In the genomic region with DNA sequence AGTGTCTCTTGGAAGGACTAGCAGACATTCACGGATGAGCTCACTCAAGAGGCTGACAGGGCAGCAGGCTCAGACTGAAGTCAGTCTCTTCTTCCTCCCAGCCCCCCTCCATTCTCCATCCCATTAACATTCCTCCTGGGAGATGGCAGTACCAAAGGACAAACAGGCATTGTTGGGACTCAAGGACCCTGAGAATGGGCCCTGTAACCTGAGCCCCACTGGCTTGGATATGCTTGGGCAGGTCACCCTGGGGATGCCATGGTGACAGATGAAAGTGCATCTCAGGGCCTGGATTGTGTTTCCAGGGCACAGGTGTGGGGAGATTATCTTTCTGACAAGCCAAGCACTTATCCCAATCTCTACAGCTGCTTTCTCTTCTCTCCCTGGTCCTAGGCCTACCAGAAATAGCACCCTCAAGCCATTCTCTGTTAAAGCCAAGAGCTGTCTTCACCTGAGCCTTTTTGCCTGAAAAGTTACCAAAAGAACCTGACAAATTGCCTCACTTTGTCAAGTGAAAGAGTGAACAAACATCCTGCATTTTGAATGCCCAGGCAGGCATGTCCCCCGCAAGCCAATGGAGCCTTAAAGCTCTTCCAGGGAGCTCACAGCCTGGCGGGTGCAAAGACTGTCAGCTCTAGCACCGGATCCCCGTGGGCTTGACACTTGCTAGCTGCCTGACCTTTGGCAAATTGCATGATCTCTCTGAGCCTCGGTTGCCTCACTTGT, we compare ENCODE assay signal across 15 cellular contexts.
DNase-seq lines count a peak whose midpoint lies in the region; ATAC-seq and TF ChIP-seq lines count a peak whose summit lies in the region.
"Had no signal": no experiment of that assay in that cellular context is flagged by ENCODE, and none has a peak within 500 bp of the region (broad histone marks: within the 10 kb centered on the region; RNA-seq: fewer than 3 reads in every experiment).

No MANE protein-coding gene starts in this region.

- no peak overlapping the region for H3K4me3 Mint-ChIP-seq in CD4-positive, alpha-beta T cell
- H3K4me3 Mint-ChIP-seq: B cell had no signal

- H3K4me1 ChIP-seq in NT2/D1 (ENCODE audit: insufficient read depth, insufficient read length) (peaks cover 3% of the 10 kb centered on the region), mesodermal cell (ENCODE audit: control insufficient read depth, insufficient read depth, low read length, poor library complexity, severe bottlenecking) (peaks cover 33% of the 10 kb centered on the region)
- H3K4me1 ChIP-seq: stomach had no signal

- 64 to 66% methylated on average over 6 of the region's 6 CpGs for WGBS in mesodermal cell (ENCODE audit: insufficient coverage in 2 of 2), 2 experiments

- H3K9me3 Mint-ChIP-seq in CD4-positive, alpha-beta T cell = no peaks in the 10 kb centered on the region
- H3K9me3 Mint-ChIP-seq: activated T-helper 2 cell treated with anti-CD3 and anti-CD28 coated beads, Interferon-gamma antibody, Interleukin-2, Interleukin-4, amounts not matched to agents 10 μg/mL and 5 μg/mL and 100 μg/mL, durations not matched to agents 14 hours and 24 hours and 36 hours had no signal

- H3K4me1 Mint-ChIP-seq in CD4-positive, alpha-beta T cell (ENCODE audit: low read depth) = no peaks in the 10 kb centered on the region
- H3K4me1 Mint-ChIP-seq: B cell had no signal

- H3K36me3 Mint-ChIP-seq in CD4-positive, alpha-beta T cell (ENCODE audit: low read depth) = no peaks in the 10 kb centered on the region

- POLR2A ChIA-PET in CD4-positive, alpha-beta T cell (lab: Charles Lee) = no interaction called here

- peak overlapping the region; percentile 79 for H3K27ac ChIP-seq in mesodermal cell (ENCODE audit: low read depth, low read length, severe bottlenecking)
- H3K27ac ChIP-seq in CD4-positive, alpha-beta T cell (ENCODE audit: low read depth, low read length) = no peak overlapping the region
- H3K27ac ChIP-seq: stomach had no signal

- H3K9me3 ChIP-seq in NT2/D1 (ENCODE audit: insufficient read depth, low read length) (no peaks in the 10 kb centered on the region), mesodermal cell (ENCODE audit: control insufficient read depth, low read length) (no peaks in the 10 kb centered on the region)
- no peaks in the 10 kb centered on the region for H3K9me3 ChIP-seq in CD4-positive, alpha-beta T cell (ENCODE audit: control insufficient read depth, low read length)
- H3K9me3 ChIP-seq: stomach had no signal

- no peak for TF ChIP-seq CTCF in CD4-positive, alpha-beta T cell (IDR thresholded peaks at IDR 0.05)

- DNase-seq in ELF-1 (ENCODE audit: low read depth, low spot score) = peak; percentile 89
- peak; percentile 61 to 82 for DNase-seq in NCI-H1930 (lab: John Stamatoyannopoulos, UW)
- DNase-seq in NT2/D1 (ENCODE audit: low read depth, low spot score) = peak; percentile 85
- DNase-seq in stimulated activated CD4-positive, alpha-beta T cell treated with anti-CD3 and anti-CD28 coated beads, Interleukin-2, amount 100 ng/mL, for 48 hours = no peak
- DNase-seq in stimulated activated naive CD4-positive, alpha-beta T cell (lab: John Stamatoyannopoulos, UW) = no peak
- DNase-seq in CD4-positive, alpha-beta T cell = no peak
- DNase-seq: head of caudate nucleus, IMR-90, stomach had no signal

- intact Hi-C loops in CD4-positive, alpha-beta T cell (cut with DNase I, micrococcal nuclease) = no loop called here

- no peak for ATAC-seq in CD4-positive, alpha-beta T cell (ENCODE audit: poor library complexity)
- no peak for ATAC-seq in HG02884 (IDR thresholded peaks at IDR 0.05; ENCODE audit: unreplicated experiment)
- ATAC-seq: HCT116 had no signal

- H3K4me3 ChIP-seq in NT2/D1 (ENCODE audit: insufficient read length, low read depth) (no peak overlapping the region), mesodermal cell (ENCODE audit: extremely low read depth, insufficient read depth, low read length, poor library complexity, severe bottlenecking) (no peak overlapping the region)
- H3K4me3 ChIP-seq: lung, stomach had no signal

- CTCF ChIA-PET in CD4-positive, alpha-beta T cell (lab: Charles Lee) = no interaction called here

- no peak overlapping the region for H3K27ac Mint-ChIP-seq in CD4-positive, alpha-beta T cell
- H3K27ac Mint-ChIP-seq: activated T-helper 2 cell treated with anti-CD3 and anti-CD28 coated beads, Interferon-gamma antibody, Interleukin-2, Interleukin-4, amounts not matched to agents 10 μg/mL and 5 μg/mL and 100 μg/mL, durations not matched to agents 14 hours and 24 hours and 36 hours; B cell had no signal

- no peak overlapping the region for H3K9ac ChIP-seq in NT2/D1 (ENCODE audit: insufficient read length, low read depth)

- H3K27me3 ChIP-seq in NT2/D1 (ENCODE audit: insufficient read depth, insufficient read length) = no peaks in the 10 kb centered on the region
- H3K27me3 ChIP-seq in CD4-positive, alpha-beta T cell (ENCODE audit: control insufficient read depth, insufficient read depth, low read length) = no peaks in the 10 kb centered on the region

- peaks cover 30% of the 10 kb centered on the region for H3K27me3 Mint-ChIP-seq in CD4-positive, alpha-beta T cell

- no peaks in the 10 kb centered on the region for H3K36me3 ChIP-seq in NT2/D1 (ENCODE audit: insufficient read depth, insufficient read length, low read length)
- no peaks in the 10 kb centered on the region for H3K36me3 ChIP-seq in mesodermal cell (ENCODE audit: control insufficient read depth, insufficient read depth, low read length)
- H3K36me3 ChIP-seq: stomach had no signal

Comparison
In these comparisons a context has a peak if more than half of its experiments do, and no peak if none do; other contexts are left out.
1. DNase-seq: peak in ELF-1 (single experiment), NCI-H1930 (2 of 2) and NT2/D1 (single experiment); none in stimulated activated CD4-positive, alpha-beta T cell treated with anti-CD3 and anti-CD28 coated beads, Interleukin-2, amount 100 ng/mL, for 48 hours (0 of 2), stimulated activated naive CD4-positive, alpha-beta T cell (0 of 6) and CD4-positive, alpha-beta T cell (0 of 10).